Comparison of ENCODE assay signal across 1 cellular context in genomic region chr12:109717390-109718357, GRCh38.
TF ChIP-seq lines count a peak whose summit lies in the region.

No MANE protein-coding gene starts in this region.

TF ChIP-seq in K562, 482 proteins besides CTCF, POLR2A, EP300 and RAD21:
- TF ChIP-seq ZNF133 (CRISPR knock-in tag; IDR thresholded peaks at IDR 0.05) (no peak), KDM1A (IDR thresholded peaks at IDR 0.05) (peak in 1 of 2 experiments; percentile 28; a peak in 1 of 4 replicates), CREBBP (IDR thresholded peaks at IDR 0.05; ENCODE audit: low read depth, low read length) (no peak), ZC3H11A (IDR thresholded peaks at IDR 0.05; ENCODE audit: low read depth, low read length) (no peak), BCOR (IDR thresholded peaks at IDR 0.05) (peak; percentile 72), ZKSCAN8 (CRISPR knock-in tag; IDR thresholded peaks at IDR 0.05) (peak; percentile 51; the same call in 1 of the 2 replicates), CREB1 (IDR thresholded peaks at IDR 0.05) (no peak), CREB1 (CRISPR knock-in tag; IDR thresholded peaks at IDR 0.05) (no peak), HDAC8 (tag; IDR thresholded peaks at IDR 0.05) (no peak), ZFP36 (IDR thresholded peaks at IDR 0.05; ENCODE audit: low read depth, low read length, partially characterized antibody) (peak; percentile 56), RBM25 (IDR thresholded peaks at IDR 0.05; ENCODE audit: low read depth, low read length, severe bottlenecking) (peak; percentile 71), TRIM25 (IDR thresholded peaks at IDR 0.05; ENCODE audit: borderline replicate concordance) (no peak), SFPQ (IDR thresholded peaks at IDR 0.05; ENCODE audit: low read depth, low read length) (no peak), ZNF583 (CRISPR knock-in tag; IDR thresholded peaks at IDR 0.05) (no peak), REST (CRISPR knock-in tag; IDR thresholded peaks at IDR 0.05; ENCODE audit: low read depth) (no peak), RFX1 (IDR thresholded peaks at IDR 0.05) (peak; percentile 34; the same call in 1 of the 2 replicates)
